In genomic region chr16:2299915-2300192, GRCh38 we compare ENCODE assay signal across 1 cellular context.
TF ChIP-seq lines count a peak whose summit lies in the region.

No MANE protein-coding gene starts in this region.

TF ChIP-seq in GM23338, 12 proteins besides CTCF, POLR2A, EP300 and RAD21 (continued from another document):
- TF ChIP-seq, protein P1, sequence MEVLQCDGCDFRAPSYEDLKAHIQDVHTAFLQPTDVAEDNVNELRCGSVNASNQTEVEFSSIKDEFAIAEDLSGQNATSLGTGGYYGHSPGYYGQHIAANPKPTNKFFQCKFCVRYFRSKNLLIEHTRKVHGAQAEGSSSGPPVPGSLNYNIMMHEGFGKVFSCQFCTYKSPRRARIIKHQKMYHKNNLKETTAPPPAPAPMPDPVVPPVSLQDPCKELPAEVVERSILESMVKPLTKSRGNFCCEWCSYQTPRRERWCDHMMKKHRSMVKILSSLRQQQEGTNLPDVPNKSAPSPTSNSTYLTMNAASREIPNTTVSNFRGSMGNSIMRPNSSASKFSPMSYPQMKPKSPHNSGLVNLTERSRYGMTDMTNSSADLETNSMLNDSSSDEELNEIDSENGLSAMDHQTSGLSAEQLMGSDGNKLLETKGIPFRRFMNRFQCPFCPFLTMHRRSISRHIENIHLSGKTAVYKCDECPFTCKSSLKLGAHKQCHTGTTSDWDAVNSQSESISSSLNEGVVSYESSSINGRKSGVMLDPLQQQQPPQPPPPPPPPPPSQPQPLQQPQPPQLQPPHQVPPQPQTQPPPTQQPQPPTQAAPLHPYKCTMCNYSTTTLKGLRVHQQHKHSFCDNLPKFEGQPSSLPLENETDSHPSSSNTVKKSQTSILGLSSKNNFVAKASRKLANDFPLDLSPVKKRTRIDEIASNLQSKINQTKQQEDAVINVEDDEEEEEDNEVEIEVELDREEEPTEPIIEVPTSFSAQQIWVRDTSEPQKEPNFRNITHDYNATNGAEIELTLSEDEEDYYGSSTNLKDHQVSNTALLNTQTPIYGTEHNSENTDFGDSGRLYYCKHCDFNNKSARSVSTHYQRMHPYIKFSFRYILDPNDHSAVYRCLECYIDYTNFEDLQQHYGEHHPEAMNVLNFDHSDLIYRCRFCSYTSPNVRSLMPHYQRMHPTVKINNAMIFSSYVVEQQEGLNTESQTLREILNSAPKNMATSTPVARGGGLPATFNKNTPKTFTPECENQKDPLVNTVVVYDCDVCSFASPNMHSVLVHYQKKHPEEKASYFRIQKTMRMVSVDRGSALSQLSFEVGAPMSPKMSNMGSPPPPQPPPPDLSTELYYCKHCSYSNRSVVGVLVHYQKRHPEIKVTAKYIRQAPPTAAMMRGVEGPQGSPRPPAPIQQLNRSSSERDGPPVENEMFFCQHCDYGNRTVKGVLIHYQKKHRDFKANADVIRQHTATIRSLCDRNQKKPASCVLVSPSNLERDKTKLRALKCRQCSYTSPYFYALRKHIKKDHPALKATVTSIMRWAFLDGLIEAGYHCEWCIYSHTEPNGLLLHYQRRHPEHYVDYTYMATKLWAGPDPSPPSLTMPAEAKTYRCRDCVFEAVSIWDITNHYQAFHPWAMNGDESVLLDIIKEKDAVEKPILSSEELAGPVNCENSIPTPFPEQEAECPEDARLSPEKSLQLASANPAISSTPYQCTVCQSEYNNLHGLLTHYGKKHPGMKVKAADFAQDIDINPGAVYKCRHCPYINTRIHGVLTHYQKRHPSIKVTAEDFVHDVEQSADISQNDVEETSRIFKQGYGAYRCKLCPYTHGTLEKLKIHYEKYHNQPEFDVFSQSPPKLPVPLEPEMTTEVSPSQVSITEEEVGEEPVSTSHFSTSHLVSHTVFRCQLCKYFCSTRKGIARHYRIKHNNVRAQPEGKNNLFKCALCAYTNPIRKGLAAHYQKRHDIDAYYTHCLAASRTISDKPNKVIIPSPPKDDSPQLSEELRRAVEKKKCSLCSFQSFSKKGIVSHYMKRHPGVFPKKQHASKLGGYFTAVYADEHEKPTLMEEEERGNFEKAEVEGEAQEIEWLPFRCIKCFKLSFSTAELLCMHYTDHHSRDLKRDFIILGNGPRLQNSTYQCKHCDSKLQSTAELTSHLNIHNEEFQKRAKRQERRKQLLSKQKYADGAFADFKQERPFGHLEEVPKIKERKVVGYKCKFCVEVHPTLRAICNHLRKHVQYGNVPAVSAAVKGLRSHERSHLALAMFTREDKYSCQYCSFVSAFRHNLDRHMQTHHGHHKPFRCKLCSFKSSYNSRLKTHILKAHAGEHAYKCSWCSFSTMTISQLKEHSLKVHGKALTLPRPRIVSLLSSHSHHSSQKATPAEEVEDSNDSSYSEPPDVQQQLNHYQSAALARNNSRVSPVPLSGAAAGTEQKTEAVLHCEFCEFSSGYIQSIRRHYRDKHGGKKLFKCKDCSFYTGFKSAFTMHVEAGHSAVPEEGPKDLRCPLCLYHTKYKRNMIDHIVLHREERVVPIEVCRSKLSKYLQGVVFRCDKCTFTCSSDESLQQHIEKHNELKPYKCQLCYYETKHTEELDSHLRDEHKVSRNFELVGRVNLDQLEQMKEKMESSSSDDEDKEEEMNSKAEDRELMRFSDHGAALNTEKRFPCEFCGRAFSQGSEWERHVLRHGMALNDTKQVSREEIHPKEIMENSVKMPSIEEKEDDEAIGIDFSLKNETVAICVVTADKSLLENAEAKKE (CRISPR knock-in tag; IDR thresholded peaks at IDR 0.05): no peak
- TF ChIP-seq NANOG (IDR thresholded peaks at IDR 0.05; ENCODE audit: borderline replicate concordance): no peak
- TF ChIP-seq, protein P2, sequence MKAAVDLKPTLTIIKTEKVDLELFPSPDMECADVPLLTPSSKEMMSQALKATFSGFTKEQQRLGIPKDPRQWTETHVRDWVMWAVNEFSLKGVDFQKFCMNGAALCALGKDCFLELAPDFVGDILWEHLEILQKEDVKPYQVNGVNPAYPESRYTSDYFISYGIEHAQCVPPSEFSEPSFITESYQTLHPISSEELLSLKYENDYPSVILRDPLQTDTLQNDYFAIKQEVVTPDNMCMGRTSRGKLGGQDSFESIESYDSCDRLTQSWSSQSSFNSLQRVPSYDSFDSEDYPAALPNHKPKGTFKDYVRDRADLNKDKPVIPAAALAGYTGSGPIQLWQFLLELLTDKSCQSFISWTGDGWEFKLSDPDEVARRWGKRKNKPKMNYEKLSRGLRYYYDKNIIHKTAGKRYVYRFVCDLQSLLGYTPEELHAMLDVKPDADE (IDR thresholded peaks at IDR 0.05): no peak
